11 cellular contexts compared by ENCODE assay signal in genomic region chr5:66223637-66224036, GRCh38.
A peak's percentile ranks its signal among the peaks of the same experiment; 100 is the strongest.
DNase-seq lines count a peak whose midpoint lies in the region; ATAC-seq and TF ChIP-seq lines count a peak whose summit lies in the region.
"Had no signal": no experiment of that assay in that cellular context is flagged by ENCODE, and none has a peak within 500 bp of the region (broad histone marks: within the 10 kb centered on the region; RNA-seq: fewer than 3 reads in every experiment).

No MANE protein-coding gene starts in this region.

- no peak for TF ChIP-seq EP300 in gastroesophageal sphincter (IDR thresholded peaks at IDR 0.05)

- TF ChIP-seq CTCF in 22Rv1 (IDR thresholded peaks at IDR 0.05) (peak; percentile 28; the same call in 1 of the 2 replicates), GM12864 (IDR thresholded peaks at IDR 0.05; ENCODE audit: low read depth, low read length, missing control alignments) (peak; percentile 41), gastroesophageal sphincter (IDR thresholded peaks at IDR 0.05) (no peak)

- H3K4me3 ChIP-seq in GM12864 (ENCODE audit: low read depth, low read length) = no peak overlapping the region
- no peak overlapping the region for H3K4me3 ChIP-seq in gastroesophageal sphincter

- H3K27me3 Mint-ChIP-seq in stimulated activated memory B cell treated with anti-CD40 and anti-IgM and Interleukin-4, amounts not matched to agents 10 μg/mL and 1 μg/mL and 100 μg/mL, for 72 hours = peaks cover 8% of the 10 kb centered on the region
- peaks cover 7% of the 10 kb centered on the region for H3K27me3 Mint-ChIP-seq in activated T-helper 2 cell treated with anti-CD3 and anti-CD28 coated beads, Interferon-gamma antibody, Interleukin-2, Interleukin-4, amounts not matched to agents 10 μg/mL and 5 μg/mL and 100 μg/mL, durations not matched to agents 14 hours and 24 hours and 36 hours (ENCODE audit: low read depth)

- DNase-seq in GM12864 (ENCODE audit: low read depth) (no peak), SK-MEL-5 (ENCODE audit: low read depth, low spot score) (peak; percentile 66), globus pallidus (ENCODE audit: low spot score) (peak; percentile 64), G401 (ENCODE audit: low spot score) (no peak)
- no peak for DNase-seq in activated T-helper 2 cell treated with anti-CD3 and anti-CD28 coated beads, Interferon-gamma antibody, Interleukin-2, Interleukin-4, amounts not matched to agents 10 μg/mL and 5 μg/mL and 100 μg/mL, durations not matched to agents 14 hours and 24 hours and 36 hours (ENCODE audit: low spot score)
- DNase-seq: DND-41; effector memory CD4-positive, alpha-beta T cell had no signal

- in situ Hi-C loops in SK-MEL-5 (cut with HindIII; ENCODE audit: low pct_unique_long_range_greater_than_20kb, low sequenced_read_pairs) (no loop called here), G401 (cut with HindIII; ENCODE audit: low sequenced_read_pairs) (no loop called here)

- H3K9me3 Mint-ChIP-seq in stimulated activated memory B cell treated with anti-CD40 and anti-IgM and Interleukin-4, amounts not matched to agents 10 μg/mL and 1 μg/mL and 100 μg/mL, for 72 hours = peaks cover 12% of the 10 kb centered on the region
- H3K9me3 Mint-ChIP-seq in activated T-helper 2 cell treated with anti-CD3 and anti-CD28 coated beads, Interferon-gamma antibody, Interleukin-2, Interleukin-4, amounts not matched to agents 10 μg/mL and 5 μg/mL and 100 μg/mL, durations not matched to agents 14 hours and 24 hours and 36 hours = no peaks in the 10 kb centered on the region

- intact Hi-C loops in activated T-helper 2 cell treated with anti-CD3 and anti-CD28 coated beads, Interferon-gamma antibody, Interleukin-2, Interleukin-4, amounts not matched to agents 10 μg/mL and 5 μg/mL and 100 μg/mL, durations not matched to agents 14 hours and 24 hours and 36 hours (cut with micrococcal nuclease) = no loop called here

- H3K27ac ChIP-seq in 22Rv1 (no peak overlapping the region), gastroesophageal sphincter (no peak overlapping the region)
- H3K27ac ChIP-seq: RWPE1 had no signal

- H3K36me3 ChIP-seq in gastroesophageal sphincter = no peaks in the 10 kb centered on the region

- no peak for ATAC-seq in stimulated activated memory B cell treated with anti-CD40 and anti-IgM and Interleukin-4, amounts not matched to agents 10 μg/mL and 1 μg/mL and 100 μg/mL, for 72 hours
- ATAC-seq in gastroesophageal sphincter = no peak

- H3K4me1 Mint-ChIP-seq in stimulated activated memory B cell treated with anti-CD40 and anti-IgM and Interleukin-4, amounts not matched to agents 10 μg/mL and 1 μg/mL and 100 μg/mL, for 72 hours = no peaks in the 10 kb centered on the region
- H3K4me1 Mint-ChIP-seq in activated T-helper 2 cell treated with anti-CD3 and anti-CD28 coated beads, Interferon-gamma antibody, Interleukin-2, Interleukin-4, amounts not matched to agents 10 μg/mL and 5 μg/mL and 100 μg/mL, durations not matched to agents 14 hours and 24 hours and 36 hours (ENCODE audit: low read depth) = no peaks in the 10 kb centered on the region

- 51 to 65% methylated on average over 3 to 4 of the region's 4 CpGs for WGBS in gastroesophageal sphincter (ENCODE audit: low coverage in 1 of 2), 2 donors

- H3K9me3 ChIP-seq in gastroesophageal sphincter = peaks cover 0 to 9% (median 0%) of the 10 kb centered on the region in 3 donors

- H3K27ac Mint-ChIP-seq in stimulated activated memory B cell treated with anti-CD40 and anti-IgM and Interleukin-4, amounts not matched to agents 10 μg/mL and 1 μg/mL and 100 μg/mL, for 72 hours = no peak overlapping the region
- H3K27ac Mint-ChIP-seq in activated T-helper 2 cell treated with anti-CD3 and anti-CD28 coated beads, Interferon-gamma antibody, Interleukin-2, Interleukin-4, amounts not matched to agents 10 μg/mL and 5 μg/mL and 100 μg/mL, durations not matched to agents 14 hours and 24 hours and 36 hours = no peak overlapping the region

- peaks cover 12% of the 10 kb centered on the region for H3K36me3 Mint-ChIP-seq in stimulated activated memory B cell treated with anti-CD40 and anti-IgM and Interleukin-4, amounts not matched to agents 10 μg/mL and 1 μg/mL and 100 μg/mL, for 72 hours
- H3K36me3 Mint-ChIP-seq in activated T-helper 2 cell treated with anti-CD3 and anti-CD28 coated beads, Interferon-gamma antibody, Interleukin-2, Interleukin-4, amounts not matched to agents 10 μg/mL and 5 μg/mL and 100 μg/mL, durations not matched to agents 14 hours and 24 hours and 36 hours (ENCODE audit: low read depth) = no peaks in the 10 kb centered on the region

- no peaks in the 10 kb centered on the region for H3K4me1 ChIP-seq in gastroesophageal sphincter

- no peaks in the 10 kb centered on the region for H3K27me3 ChIP-seq in gastroesophageal sphincter

- no peak overlapping the region for H3K4me3 Mint-ChIP-seq in stimulated activated memory B cell treated with anti-CD40 and anti-IgM and Interleukin-4, amounts not matched to agents 10 μg/mL and 1 μg/mL and 100 μg/mL, for 72 hours
- H3K4me3 Mint-ChIP-seq in activated T-helper 2 cell treated with anti-CD3 and anti-CD28 coated beads, Interferon-gamma antibody, Interleukin-2, Interleukin-4, amounts not matched to agents 10 μg/mL and 5 μg/mL and 100 μg/mL, durations not matched to agents 14 hours and 24 hours and 36 hours (ENCODE audit: low read depth) = no peak overlapping the region

- no peak for TF ChIP-seq POLR2A in gastroesophageal sphincter (IDR thresholded peaks at IDR 0.05)

Comparison
In these comparisons a context has a peak if more than half of its experiments do, and no peak if none do; other contexts are left out.
1. CTCF ChIP-seq: peak in 22Rv1 (single experiment) and GM12864 (single experiment); none in gastroesophageal sphincter (0 of 4).
2. DNase-seq: peak in SK-MEL-5 (single experiment) and globus pallidus (single experiment); none in GM12864 (single experiment), G401 (single experiment) and activated T-helper 2 cell treated with anti-CD3 and anti-CD28 coated beads, Interferon-gamma antibody, Interleukin-2, Interleukin-4, amounts not matched to agents 10 μg/mL and 5 μg/mL and 100 μg/mL, durations not matched to agents 14 hours and 24 hours and 36 hours (single experiment).